In genomic region chr9:134367796-134368490, GRCh38 we compare ENCODE assay signal across 2 cellular contexts.
TF ChIP-seq lines count a peak whose summit lies in the region.

No MANE protein-coding gene starts in this region.

TF ChIP-seq in A549, 52 proteins besides CTCF, POLR2A, EP300 and RAD21 (continued from another document):
- TF ChIP-seq MAFK (IDR thresholded peaks at IDR 0.05; ENCODE audit: partially characterized antibody) (peak; percentile 57), REST (IDR thresholded peaks at IDR 0.05) (no peak), FOSL2 (IDR thresholded peaks at IDR 0.05) (no peak), FOSL2 (CRISPR knock-in tag; IDR thresholded peaks at IDR 0.05) (no peak), EHMT2 (IDR thresholded peaks at IDR 0.05; ENCODE audit: low read depth) (no peak), HEYL (CRISPR knock-in tag; IDR thresholded peaks at IDR 0.05) (no peak), ZFP36 (IDR thresholded peaks at IDR 0.05; ENCODE audit: borderline replicate concordance, partially characterized antibody) (no peak)
TF ChIP-seq in A549: peak in this region for 1.

TF ChIP-seq in IMR-90, 13 proteins besides CTCF, POLR2A, EP300 and RAD21 (continued from another document):
- no peak for TF ChIP-seq ELK1 (IDR thresholded peaks at IDR 0.05; ENCODE audit: borderline replicate concordance, low read depth, low read length)
- TF ChIP-seq RFX5 (IDR thresholded peaks at IDR 0.05; ENCODE audit: low read depth, low read length): no peak
